In genomic region chr6:30914076-30914853, GRCh38 we compare ENCODE assay signal across 8 cellular contexts. TPM values are rescaled to one million over a fixed set of nuclear protein-coding genes. Genes with fewer than 3 reads are reported as not detected.
A peak's percentile ranks its signal among the peaks of the same experiment; 100 is the strongest.
DNase-seq lines count a peak whose midpoint lies in the region; ATAC-seq and TF ChIP-seq lines count a peak whose summit lies in the region.

Gene VARS2 (plus strand): TSS chr6:30914238. CDS start chr6:30914837, 599 bp downstream.

- peak within 1 kb of the TSS; percentile 88 for H3K27ac ChIP-seq in C4-2B

- TF ChIP-seq POLR2A in lower leg skin (IDR thresholded peaks at IDR 0.05) = peak in 1 of 2 donors; percentile 57

- peak; percentile 76 for TF ChIP-seq CTCF in C4-2B (conservative IDR thresholded peaks at IDR 0.05)
- TF ChIP-seq CTCF in lower leg skin (IDR thresholded peaks at IDR 0.05) = peak in 1 of 3 donors; percentile 13

- 1 to 2% methylated on average over 13 to 18 of the region's 52 CpGs for WGBS in lower leg skin, 2 donors

- DNase-seq in GM19240 (ENCODE audit: insufficient read length, low spot score) (peak; percentile 96), NCI-H526 treated with DMSO at 0.1 percent for 48 hours (lab: John Stamatoyannopoulos, UW) (peak; percentile 84), dermis microvascular lymphatic vessel endothelial cell (ENCODE audit: low read depth in 2 of 2) (peak; percentile 73 to 94), lower leg skin (ENCODE audit: low spot score in 2 of 2) (peak; percentile 93 to 98)
- DNase-seq in activated CD4-positive, alpha-beta T cell treated with anti-CD3 and anti-CD28 coated beads, Interleukin-2, amount 50 U/mL, for 4 hours = peak; percentile 75
- peak; percentile 65 to 83 (median 78) for DNase-seq in stimulated activated CD4-positive, alpha-beta T cell treated with anti-CD3 and anti-CD28 coated beads, TNF-alpha, amount 100 ng/mL, for 1 hour (ENCODE audit: low read depth in 3 of 3, low spot score in 1 of 3)

- peak; percentile 80 for ATAC-seq in HG03520 (IDR thresholded peaks at IDR 0.05; ENCODE audit: unreplicated experiment)

- peak within 1 kb of the TSS; percentile 18 for H3K4me3 ChIP-seq in lower leg skin (ENCODE audit: low read depth, poor library complexity, severe bottlenecking)

- intact Hi-C loops in lower leg skin (cut with DNase I; ENCODE audit: low total_unique reads) = no loop called here

RNA-seq across cellular contexts. Expression of gene VARS2, which starts in this region (rescaled TPM):
- total RNA-seq in dermis microvascular lymphatic vessel endothelial cell (11.1 and 16.6 TPM in 2 replicates), lower leg skin (10 to 100 TPM; 13.0 to 25.2 (median 18.1) TPM)

Comparison
In these comparisons a context has a peak if more than half of its experiments do, and no peak if none do; other contexts are left out.
1. Peak in every context shown above with its lines: DNase-seq, ATAC-seq, H3K4me3 ChIP-seq and H3K27ac ChIP-seq.